6 cellular contexts compared by ENCODE assay signal in the genomic region with DNA sequence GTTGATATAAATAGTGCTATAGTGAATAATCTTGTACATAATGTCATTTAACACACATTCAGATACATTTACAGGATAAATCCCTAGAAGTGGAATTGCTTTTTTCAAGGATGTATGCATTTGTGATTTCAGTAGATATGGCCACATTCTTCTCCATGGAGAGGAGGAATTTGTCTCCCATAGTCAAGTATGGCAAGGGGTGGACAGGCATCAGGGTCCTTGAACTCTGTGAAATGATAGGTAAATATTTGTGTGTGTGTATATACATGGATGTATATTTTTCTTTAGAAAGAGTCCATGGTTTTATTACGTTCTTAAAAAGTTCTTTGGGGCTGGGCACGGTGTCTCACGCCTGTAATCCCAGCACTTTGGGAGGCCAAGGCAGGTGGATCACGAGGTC. TPM values are rescaled to one million over a fixed set of nuclear protein-coding genes. Genes with fewer than 3 reads are reported as not detected.
A peak's percentile ranks its signal among the peaks of the same experiment; 100 is the strongest.
DNase-seq lines count a peak whose midpoint lies in the region; ATAC-seq, FAIRE-seq and TF ChIP-seq lines count a peak whose summit lies in the region.
"Not testable (repeated sequence)": the region's sequence is repeated elsewhere in the genome, so short reads cannot be mapped to it uniquely, and the experiment has no call there.

No MANE protein-coding gene starts in this region.

- intact Hi-C loops in CD14-positive monocyte (cut with micrococcal nuclease); endothelial cell of umbilical vein (cut with micrococcal nuclease): not testable (repeated sequence)

- not testable (repeated sequence) for TF ChIP-seq CTCF in CD14-positive monocyte (IDR thresholded peaks at IDR 0.05); endothelial cell of umbilical vein (IDR thresholded peaks at IDR 0.05; ENCODE audit: extremely low read depth in 1 of 2, insufficient read depth in 1 of 2, low read depth in 1 of 2, low read length in 2 of 2); neural crest cell (conservative IDR thresholded peaks at IDR 0.05); progenitor cell of endocrine pancreas (IDR thresholded peaks at IDR 0.05; ENCODE audit: unreplicated experiment)

- not testable (repeated sequence) for H2AFZ ChIP-seq in endothelial cell of umbilical vein (ENCODE audit: low read depth, low read length)

- TF ChIP-seq POLR2A in endothelial cell of umbilical vein (IDR thresholded peaks at IDR 0.05; ENCODE audit: low read depth, low read length): not testable (repeated sequence)

- H3K4me1 Mint-ChIP-seq in CD14-positive monocyte; progenitor cell of endocrine pancreas (ENCODE audit: low read depth): not testable (repeated sequence)
- peaks cover 12% of the 10 kb centered on the region for H3K4me1 Mint-ChIP-seq in T-helper 17 cell
- peaks cover 17% of the 10 kb centered on the region for H3K4me1 Mint-ChIP-seq in central memory CD8-positive, alpha-beta T cell
- H3K4me1 Mint-ChIP-seq in neural crest cell: peaks cover 13% of the 10 kb centered on the region

- not testable (repeated sequence) for H3K27me3 ChIP-seq in endothelial cell of umbilical vein (ENCODE audit: control insufficient read depth in 2 of 2, insufficient read depth in 2 of 2, low read length in 2 of 2)

- CTCF ChIA-PET in endothelial cell of umbilical vein (lab: Charles Lee): not testable (repeated sequence)

- H3K27ac ChIP-seq in endothelial cell of umbilical vein (ENCODE audit: insufficient read depth, low read depth, low read length): not testable (repeated sequence)

- H3K4me1 ChIP-seq in endothelial cell of umbilical vein (ENCODE audit: control insufficient read depth, extremely low read depth, insufficient read depth, low read length): not testable (repeated sequence)

- peak; percentile 58 for FAIRE-seq in endothelial cell of umbilical vein (lab: Jason Lieb, UNC)

- not testable (repeated sequence) for H3K9me3 Mint-ChIP-seq in CD14-positive monocyte; central memory CD8-positive, alpha-beta T cell; neural crest cell; progenitor cell of endocrine pancreas (ENCODE audit: low read depth)

- not testable (repeated sequence) for H3K4me3 Mint-ChIP-seq in CD14-positive monocyte; T-helper 17 cell; central memory CD8-positive, alpha-beta T cell; progenitor cell of endocrine pancreas (ENCODE audit: low read depth)
- H3K4me3 Mint-ChIP-seq in neural crest cell: peak overlapping the region; percentile 21

- POLR2A ChIA-PET in endothelial cell of umbilical vein (lab: Charles Lee): not testable (repeated sequence)

- not testable (repeated sequence) for H3K9ac ChIP-seq in endothelial cell of umbilical vein (replicated peaks; ENCODE audit: extremely low read depth, insufficient read depth, low read length)

- H3K9me1 ChIP-seq in endothelial cell of umbilical vein (replicated peaks; ENCODE audit: control insufficient read depth, extremely low read depth, insufficient read depth, low read length): not testable (repeated sequence)

- not testable (repeated sequence) for H3K9me3 ChIP-seq in T-helper 17 cell (ENCODE audit: control insufficient read depth, low read length, poor library complexity, severe bottlenecking); endothelial cell of umbilical vein (replicated peaks; ENCODE audit: control insufficient read depth, insufficient read depth, low read length)

- ATAC-seq in T-helper 17 cell; central memory CD8-positive, alpha-beta T cell (replicated peaks; ENCODE audit: extremely low read depth, poor library complexity, severe bottlenecking): not testable (repeated sequence)

- H3K36me3 Mint-ChIP-seq in CD14-positive monocyte: peaks cover 3 to 17% of the 10 kb centered on the region in 2 donors
- H3K36me3 Mint-ChIP-seq in T-helper 17 cell (ENCODE audit: low read depth); neural crest cell (ENCODE audit: low read depth); progenitor cell of endocrine pancreas (ENCODE audit: insufficient read depth): not testable (repeated sequence)
- H3K36me3 Mint-ChIP-seq in central memory CD8-positive, alpha-beta T cell (ENCODE audit: insufficient read depth): peaks cover 15% of the 10 kb centered on the region

- not testable (repeated sequence) for DNase-seq in CD14-positive monocyte (ENCODE audit: low spot score); T-helper 17 cell; central memory CD8-positive, alpha-beta T cell (ENCODE audit: low spot score in 2 of 2); endothelial cell of umbilical vein (ENCODE audit: low read depth, low spot score); neural crest cell (ENCODE audit: low read depth, low spot score); progenitor cell of endocrine pancreas (ENCODE audit: low spot score, unreplicated experiment)

- H3K36me3 ChIP-seq in endothelial cell of umbilical vein (ENCODE audit: control insufficient read depth in 2 of 2, extremely low read depth in 1 of 2, insufficient read depth in 2 of 2, low read length in 2 of 2): not testable (repeated sequence)

- not testable (repeated sequence) for H3K4me3 ChIP-seq in endothelial cell of umbilical vein (replicated peaks in 1 of 3; ENCODE audit: insufficient read depth in 1 of 3, low read depth in 1 of 3, low read length in 3 of 3)

- not testable (repeated sequence) for H4K20me1 ChIP-seq in endothelial cell of umbilical vein (replicated peaks; ENCODE audit: control insufficient read depth, extremely low read depth, insufficient read depth, low read length)

- not testable (repeated sequence) for BruUV-seq in endothelial cell of umbilical vein (replicated peaks; lab: Mats Ljungman, UMichigan)

- H3K27me3 Mint-ChIP-seq in CD14-positive monocyte (ENCODE audit: low read depth in 3 of 3); T-helper 17 cell; central memory CD8-positive, alpha-beta T cell; neural crest cell (ENCODE audit: low read depth); progenitor cell of endocrine pancreas: not testable (repeated sequence)

- not testable (repeated sequence) for H3K4me2 ChIP-seq in endothelial cell of umbilical vein (ENCODE audit: insufficient read depth, low read length)

- H3K27ac Mint-ChIP-seq in CD14-positive monocyte (peak overlapping the region in 4 of 7 donors; percentile 33 to 63 (median 41)), T-helper 17 cell (peak overlapping the region; percentile 49), neural crest cell (ENCODE audit: unreplicated experiment) (peak overlapping the region; percentile 27), progenitor cell of endocrine pancreas (peak overlapping the region; percentile 64)
- H3K27ac Mint-ChIP-seq in central memory CD8-positive, alpha-beta T cell (ENCODE audit: low read depth): peak overlapping the region; percentile 57

- dilution Hi-C loops in endothelial cell of umbilical vein (cut with MboI; ENCODE audit: extremely low pct_ligation_motif_present, low sequenced_read_pairs): not testable (repeated sequence)

- H3K79me2 ChIP-seq in endothelial cell of umbilical vein (ENCODE audit: control insufficient read depth, insufficient read depth, low read length): peaks cover 69% of the 10 kb centered on the region

RNA-seq across cellular contexts. Expression of gene TLK2, which starts 17.7 kb away (rescaled TPM):
- polyA plus RNA-seq in CD14-positive monocyte (1 to 10 TPM; 4.0 to 4.3 TPM), endothelial cell of umbilical vein (30.7 and 30.9 TPM in 2 replicates)
- total RNA-seq in T-helper 17 cell (10 to 100 TPM; 49.4 to 68.5 TPM), endothelial cell of umbilical vein (37.6 and 40.7 TPM in 2 replicates), neural crest cell (52.8 and 60.6 TPM in 2 replicates), progenitor cell of endocrine pancreas (62.1 and 70.1 TPM in 2 replicates)
- polyA plus RNA-seq in endothelial cell of umbilical vein (2011; cell fraction: cytosol; rRNA removed): 44.5 and 46.1 TPM in 2 replicates
- 39.2 and 66.0 TPM in 2 replicates for polyA plus RNA-seq in endothelial cell of umbilical vein (2011; cell fraction: nucleus; rRNA removed)
- 23.1 and 33.8 TPM in 2 replicates for polyA plus RNA-seq in endothelial cell of umbilical vein (2012)
- polyA minus RNA-seq in endothelial cell of umbilical vein: 101 and 117 TPM in 2 replicates
- polyA minus RNA-seq in endothelial cell of umbilical vein (2011; cell fraction: cytosol; rRNA and poly(A)+ RNA removed): 67.8 TPM
- polyA minus RNA-seq in endothelial cell of umbilical vein (2011; cell fraction: nucleus; rRNA and poly(A)+ RNA removed): 79.1 and 106 TPM in 2 replicates
